12 cellular contexts compared by ENCODE assay signal in the genomic region with DNA sequence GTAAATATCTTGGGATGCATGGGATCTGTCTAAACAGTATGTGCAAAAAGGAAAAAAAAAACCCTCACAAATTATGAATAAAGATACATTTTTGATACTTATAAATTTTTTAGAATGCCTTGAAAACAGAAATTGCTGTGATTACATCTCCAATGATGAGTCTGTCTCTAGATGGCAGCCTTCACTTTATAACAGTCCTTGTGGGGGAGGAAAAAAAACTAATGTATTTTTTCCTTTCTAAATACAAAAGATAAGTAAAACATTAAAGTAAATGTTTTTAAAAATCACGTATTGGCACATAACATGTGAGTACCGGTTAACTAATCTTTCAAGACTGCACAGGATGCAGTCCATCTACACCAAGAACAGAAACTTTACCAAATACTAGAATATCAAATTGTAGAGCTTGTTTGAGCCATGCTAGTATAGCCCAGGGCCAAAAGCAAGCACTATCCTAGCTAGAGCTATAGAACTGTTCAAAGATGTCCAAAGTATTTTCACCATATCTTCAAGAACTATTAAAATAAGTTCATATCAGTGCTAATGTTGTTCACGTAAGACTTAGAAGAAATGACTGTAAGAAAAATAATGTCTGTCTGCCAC.
DNase-seq lines count a peak whose midpoint lies in the region; ATAC-seq and FAIRE-seq lines count a peak whose summit lies in the region.
"Had no signal": no experiment of that assay in that cellular context is flagged by ENCODE, and none has a peak within 500 bp of the region (broad histone marks: within the 10 kb centered on the region; RNA-seq: fewer than 3 reads in every experiment).

No MANE protein-coding gene starts in this region.

- FAIRE-seq in A204.1 (lab: Jason Lieb, UNC) = peak; percentile 90

- peaks cover 14% of the 10 kb centered on the region; the same call in 1 of the 2 replicates for H3F3A ChIP-seq in GM23248 (ENCODE audit: insufficient read depth)

- peaks cover 33% of the 10 kb centered on the region for H3K4me1 ChIP-seq in GM23248 (ENCODE audit: insufficient read depth)

- no peaks in the 10 kb centered on the region for H3K27me3 ChIP-seq in GM23248 (replicated peaks; ENCODE audit: insufficient read depth)

- 80 to 89% methylated on average over 3 of the region's 3 CpGs for WGBS in GM23248 (ENCODE audit: low coverage in 1 of 2, low lambda C conversion rate in 2 of 2, missing lambda C conversion rate in 2 of 2), 2 experiments

- H3K9me3 ChIP-seq in GM23248 (ENCODE audit: low read depth) = no peaks in the 10 kb centered on the region

- DNase-seq in GM23248 (peak; percentile 40), amniotic epithelial cell (ENCODE audit: low read depth) (peak; percentile 43), inferior parietal cortex (ENCODE audit: extremely low spot score) (peak; percentile 68), NCI-H146 treated with DMSO at 0.1 percent for 48 hours (lab: John Stamatoyannopoulos, UW; ENCODE audit: unreplicated experiment) (no peak), NCI-H524 (lab: John Stamatoyannopoulos, UW) (no peak)
- DNase-seq: activated CD8-positive, alpha-beta memory T cell treated with anti-CD3 and anti-CD28 coated beads, Interleukin-2, amount 10 ng/mL, durations not matched to agents 7 days and 5 days; DMS79 had no signal

- no peak for ATAC-seq in GM19463 (IDR thresholded peaks at IDR 0.05; ENCODE audit: unreplicated experiment)
- ATAC-seq in GM21447 (IDR thresholded peaks at IDR 0.05; ENCODE audit: unreplicated experiment) = no peak
- ATAC-seq: activated CD8-positive, alpha-beta memory T cell treated with anti-CD3 and anti-CD28 coated beads, Interleukin-2, amount 10 ng/mL, durations not matched to agents 7 days and 5 days; stimulated activated memory B cell treated with anti-CD40 and anti-IgM and Interleukin-4, amounts not matched to agents 10 μg/mL and 1 μg/mL and 100 μg/mL, for 72 hours had no signal

- no peak overlapping the region for H3K9ac ChIP-seq in GM23248

- H3K36me3 ChIP-seq in GM23248 (ENCODE audit: low read depth) = no peaks in the 10 kb centered on the region

- H3K4me3 ChIP-seq in GM23248 = no peak overlapping the region

- no peaks in the 10 kb centered on the region; the same call in 1 of the 2 replicates for H4K20me1 ChIP-seq in GM23248 (ENCODE audit: insufficient read depth)

- no peak overlapping the region for H3K4me2 ChIP-seq in GM23248 (ENCODE audit: unreplicated experiment)

- H3K27ac ChIP-seq in GM23248 = 0 out of 2 replicates have a peak overlapping the region, but pooled peaks have one; percentile 1
- H3K27ac ChIP-seq: epithelial cell of prostate had no signal

- H3K9me2 ChIP-seq in GM23248 (ENCODE audit: insufficient read depth) = no peaks in the 10 kb centered on the region

- H3K79me2 ChIP-seq in GM23248 (ENCODE audit: insufficient read depth) = peaks cover 60% of the 10 kb centered on the region

- in situ Hi-C loops in GM23248 (cut with MboI) = no loop called here

- H2AFZ ChIP-seq in GM23248 = no peak overlapping the region

Comparison
In these comparisons a context has a peak if more than half of its experiments do, and no peak if none do; other contexts are left out.
1. DNase-seq: peak in GM23248 (single experiment), amniotic epithelial cell (single experiment) and inferior parietal cortex (single experiment); none in NCI-H146 treated with DMSO at 0.1 percent for 48 hours (single experiment) and NCI-H524 (0 of 2).